1 cellular context compared by ENCODE assay signal in the genomic region with DNA sequence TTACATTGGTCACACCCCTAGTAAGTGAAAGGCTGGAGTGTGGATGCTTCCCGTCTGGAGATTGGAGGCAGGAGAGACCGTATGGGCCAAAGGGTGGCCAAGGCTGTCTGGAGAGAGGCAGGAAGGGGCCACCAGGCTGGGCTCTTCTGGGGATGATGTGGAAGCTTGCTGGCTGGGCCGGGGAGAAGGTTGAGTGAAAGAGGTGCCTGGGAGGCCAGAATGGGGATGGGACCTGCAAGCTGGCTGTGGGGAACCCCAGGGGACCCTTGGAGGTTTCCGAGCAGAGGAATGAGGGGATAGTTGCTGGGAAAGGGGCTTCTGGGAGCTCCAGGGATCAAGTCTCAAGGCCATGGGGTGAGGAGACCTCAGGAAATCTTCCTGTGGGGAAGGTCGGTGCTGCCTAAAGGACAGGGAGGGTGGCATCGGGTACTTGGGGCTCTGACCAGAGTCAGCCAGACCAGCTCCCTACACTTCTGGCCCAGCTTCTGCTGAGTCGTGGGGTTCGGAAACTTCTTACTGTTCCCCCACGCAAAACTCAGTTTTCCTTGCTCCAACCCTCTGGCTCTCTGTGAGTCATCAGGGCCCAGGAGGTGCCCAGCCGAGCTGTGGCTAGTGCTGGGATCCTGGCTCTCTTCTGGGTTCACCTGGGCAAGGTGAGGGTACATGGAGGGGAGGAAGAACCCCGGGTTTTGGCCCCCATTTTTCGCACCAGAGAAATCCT.
TF ChIP-seq lines count a peak whose summit lies in the region.

No MANE protein-coding gene starts in this region.

TF ChIP-seq in IMR-90, 13 proteins besides CTCF, POLR2A, EP300 and RAD21:
- TF ChIP-seq NFE2L2 (IDR thresholded peaks at IDR 0.05; ENCODE audit: low read depth, low read length) = 0 out of 2 replicates have a peak, but pooled peaks have one; percentile 30
- TF ChIP-seq MAFK (IDR thresholded peaks at IDR 0.05; ENCODE audit: low read depth, low read length) = peak; percentile 76
- no peak for TF ChIP-seq MAZ (IDR thresholded peaks at IDR 0.05; ENCODE audit: borderline replicate concordance, low read depth, low read length)
